37 cellular contexts compared by ENCODE assay signal in the genomic region with DNA sequence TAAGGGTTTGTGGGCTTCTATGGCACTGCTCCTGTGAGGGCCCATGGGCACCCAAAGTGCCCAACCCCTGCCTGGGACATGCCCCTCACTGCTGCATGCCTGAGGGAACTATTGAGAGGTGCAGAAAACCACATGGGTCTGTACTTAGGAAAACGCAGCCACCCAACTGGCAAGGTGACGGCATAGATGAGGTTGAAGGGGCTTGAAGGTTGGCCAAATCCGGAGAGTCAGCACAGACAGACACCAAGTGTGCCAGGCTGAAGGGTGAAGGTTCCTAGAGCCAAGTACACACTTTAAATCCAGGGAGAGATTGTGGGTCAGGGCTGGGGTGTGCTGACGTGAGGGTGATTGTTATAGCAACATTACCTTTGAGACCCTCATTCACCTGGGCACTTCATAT. TPM values are rescaled to one million over a fixed set of nuclear protein-coding genes. Genes with fewer than 3 reads are reported as not detected.
"Had no signal": no experiment of that assay in that cellular context is flagged by ENCODE, and none has a peak within 500 bp of the region (broad histone marks: within the 10 kb centered on the region; RNA-seq: fewer than 3 reads in every experiment).

No MANE protein-coding gene starts in this region.

- H3K4me1 Mint-ChIP-seq: activated B cell treated with CpG ODN at 0.5 μM for 24 hours; activated CD4-positive, alpha-beta T cell treated with anti-CD3 and anti-CD28 coated beads, Interleukin-2, amount 10 ng/mL, durations not matched to agents 24 days and 14 days; activated naive CD4-positive, alpha-beta T cell treated with anti-CD3 and anti-CD28 coated beads, Interleukin-2, amount 10 ng/mL, durations not matched to agents 7 days and 5 days; activated naive CD4-positive, alpha-beta T cell treated with anti-CD3 and anti-CD28 coated beads, Interleukin-2, amount 50 U/mL, for 24 hours; activated naive CD8-positive, alpha-beta T cell treated with anti-CD3 and anti-CD28 coated beads, Interleukin-2, amount 10 ng/mL, durations not matched to agents 7 days and 5 days; activated naive CD8-positive, alpha-beta T cell treated with anti-CD3 and anti-CD28 coated beads, Interleukin-2, amount 50 U/mL, for 24 hours; central memory CD8-positive, alpha-beta T cell; T-cell had no signal

- H3K4me3 Mint-ChIP-seq: activated B cell treated with CpG ODN at 0.5 μM for 24 hours; activated CD4-positive, alpha-beta memory T cell treated with anti-CD3 and anti-CD28 coated beads for 36 hours; activated CD4-positive, alpha-beta T cell treated with anti-CD3 and anti-CD28 coated beads, Interleukin-2, amount 10 ng/mL, durations not matched to agents 24 days and 14 days; activated CD8-positive, alpha-beta T cell treated with anti-CD3 and anti-CD28 coated beads for 36 hours; activated naive CD4-positive, alpha-beta T cell treated with anti-CD3 and anti-CD28 coated beads, Interleukin-2, amount 10 ng/mL, durations not matched to agents 7 days and 5 days; activated naive CD4-positive, alpha-beta T cell treated with anti-CD3 and anti-CD28 coated beads, Interleukin-2, amount 50 U/mL, for 24 hours; activated naive CD8-positive, alpha-beta T cell; activated naive CD8-positive, alpha-beta T cell treated with anti-CD3 and anti-CD28 coated beads, Interleukin-2, amount 10 ng/mL, durations not matched to agents 7 days and 5 days; activated naive CD8-positive, alpha-beta T cell treated with anti-CD3 and anti-CD28 coated beads, Interleukin-2, amount 50 U/mL, for 24 hours; activated T-cell treated with anti-CD3 and anti-CD28 coated beads, Interleukin-2, amount 50 U/mL, for 4 hours; brain; central memory CD8-positive, alpha-beta T cell; T-cell; T-helper 17 cell had no signal

- ATAC-seq: activated CD8-positive, alpha-beta T cell treated with anti-CD3 and anti-CD28 coated beads for 36 hours; activated naive CD8-positive, alpha-beta T cell treated with anti-CD3 and anti-CD28 coated beads, Interleukin-2, amount 50 U/mL, for 24 hours; activated T-cell treated with anti-CD3 and anti-CD28 coated beads, Interleukin-2, amount 50 U/mL, for 4 hours; T-cell; T-helper 17 cell had no signal

- H3K27me3 ChIP-seq: ascending aorta, cardiac muscle cell had no signal

- H3K36me3 Mint-ChIP-seq: activated CD4-positive, alpha-beta memory T cell treated with anti-CD3 and anti-CD28 coated beads for 36 hours; activated naive CD4-positive, alpha-beta T cell treated with anti-CD3 and anti-CD28 coated beads, Interleukin-2, amount 10 ng/mL, durations not matched to agents 7 days and 5 days; activated naive CD4-positive, alpha-beta T cell treated with anti-CD3 and anti-CD28 coated beads, Interleukin-2, amount 50 U/mL, for 24 hours; activated naive CD8-positive, alpha-beta T cell; activated naive CD8-positive, alpha-beta T cell treated with anti-CD3 and anti-CD28 coated beads, Interleukin-2, amount 10 ng/mL, durations not matched to agents 7 days and 5 days; brain; T-cell had no signal

- H3K4me3 ChIP-seq: ascending aorta, cardiac muscle cell had no signal

- DNase-seq: activated B cell treated with CpG ODN at 0.5 μM for 24 hours; activated CD4-positive, alpha-beta memory T cell treated with anti-CD3 and anti-CD28 coated beads for 36 hours; activated CD4-positive, alpha-beta T cell treated with anti-CD3 and anti-CD28 coated beads for 4 hours; activated CD4-positive, alpha-beta T cell treated with anti-CD3 and anti-CD28 coated beads, Interleukin-2, amount 10 ng/mL, durations not matched to agents 24 days and 14 days; activated CD4-positive, alpha-beta T cell treated with anti-CD3 and anti-CD28 coated beads, Interleukin-2, amount 50 U/mL, for 1 hour; activated CD4-positive, alpha-beta T cell treated with anti-CD3 and anti-CD28 coated beads, Interleukin-2, amount 50 U/mL, for 4 hours; activated CD4-positive, CD25-positive, alpha-beta regulatory T cell treated with anti-CD3 and anti-CD28 coated beads, Interleukin-2, amount 50 U/mL, for 72 hours; activated CD8-positive, alpha-beta memory T cell treated with anti-CD3 and anti-CD28 coated beads, Interleukin-2, amount 50 U/mL, for 4 hours; activated CD8-positive, alpha-beta T cell treated with anti-CD3 and anti-CD28 coated beads for 36 hours; activated effector memory CD4-positive, alpha-beta T cell treated with Interleukin-2 at 50 U/mL for 16 hours; activated gamma-delta T cell; activated naive CD4-positive, alpha-beta T cell treated with anti-CD3 and anti-CD28 coated beads, Interleukin-2, amount 10 ng/mL, durations not matched to agents 7 days and 5 days; activated naive CD4-positive, alpha-beta T cell treated with Interleukin-2 at 50 U/mL for 16 hours; activated naive CD8-positive, alpha-beta T cell treated with anti-CD3 and anti-CD28 coated beads, Interleukin-2, amount 10 ng/mL, durations not matched to agents 7 days and 5 days; activated naive CD8-positive, alpha-beta T cell treated with anti-CD3 and anti-CD28 coated beads, Interleukin-2, amount 50 U/mL, for 24 hours; activated T-cell treated with anti-CD3 and anti-CD28 coated beads for 4 hours; activated T-cell treated with anti-CD3 and anti-CD28 coated beads, Interleukin-2, amount 50 U/mL, for 1 hour; activated T-cell treated with anti-CD3 and anti-CD28 coated beads, Interleukin-2, amount 50 U/mL, for 4 hours; amygdala; anterior cingulate cortex; caudate nucleus; cerebellar nuclear complex; T-cell; T-helper 17 cell; T-helper 9 cell had no signal

- H3K9me3 ChIP-seq: ascending aorta had no signal

- H3K27me3 Mint-ChIP-seq: activated B cell treated with CpG ODN at 0.5 μM for 24 hours; activated CD4-positive, alpha-beta memory T cell treated with anti-CD3 and anti-CD28 coated beads for 36 hours; activated CD4-positive, alpha-beta T cell treated with anti-CD3 and anti-CD28 coated beads, Interleukin-2, amount 10 ng/mL, durations not matched to agents 24 days and 14 days; activated CD8-positive, alpha-beta T cell treated with anti-CD3 and anti-CD28 coated beads for 36 hours; activated naive CD4-positive, alpha-beta T cell treated with anti-CD3 and anti-CD28 coated beads, Interleukin-2, amount 50 U/mL, for 24 hours; activated naive CD8-positive, alpha-beta T cell; activated naive CD8-positive, alpha-beta T cell treated with anti-CD3 and anti-CD28 coated beads, Interleukin-2, amount 50 U/mL, for 24 hours; brain; central memory CD8-positive, alpha-beta T cell; T-cell had no signal

- H3K27ac ChIP-seq: ascending aorta, cardiac muscle cell, VCaP had no signal

- H3K9me3 Mint-ChIP-seq: activated B cell treated with CpG ODN at 0.5 μM for 24 hours; activated CD4-positive, alpha-beta memory T cell treated with anti-CD3 and anti-CD28 coated beads for 36 hours; activated CD4-positive, alpha-beta T cell treated with anti-CD3 and anti-CD28 coated beads, Interleukin-2, amount 10 ng/mL, durations not matched to agents 24 days and 14 days; activated CD8-positive, alpha-beta T cell treated with anti-CD3 and anti-CD28 coated beads for 36 hours; activated naive CD4-positive, alpha-beta T cell treated with anti-CD3 and anti-CD28 coated beads, Interleukin-2, amount 10 ng/mL, durations not matched to agents 7 days and 5 days; activated naive CD4-positive, alpha-beta T cell treated with anti-CD3 and anti-CD28 coated beads, Interleukin-2, amount 50 U/mL, for 24 hours; activated naive CD8-positive, alpha-beta T cell treated with anti-CD3 and anti-CD28 coated beads, Interleukin-2, amount 10 ng/mL, durations not matched to agents 7 days and 5 days; activated naive CD8-positive, alpha-beta T cell treated with anti-CD3 and anti-CD28 coated beads, Interleukin-2, amount 50 U/mL, for 24 hours; activated T-cell treated with anti-CD3 and anti-CD28 coated beads, Interleukin-2, amount 50 U/mL, for 4 hours; activated T-helper 2 cell treated with anti-CD3 and anti-CD28 coated beads, Interferon-gamma antibody, Interleukin-2, Interleukin-4, amounts not matched to agents 10 μg/mL and 5 μg/mL and 100 μg/mL, durations not matched to agents 14 hours and 24 hours and 36 hours; brain; central memory CD8-positive, alpha-beta T cell; T-cell had no signal

- H3K36me3 ChIP-seq: ascending aorta, cardiac muscle cell had no signal

- H3K4me1 ChIP-seq: ascending aorta had no signal

- H3K27ac Mint-ChIP-seq: activated B cell treated with CpG ODN at 0.5 μM for 24 hours; activated CD4-positive, alpha-beta memory T cell treated with anti-CD3 and anti-CD28 coated beads for 36 hours; activated CD4-positive, alpha-beta T cell treated with anti-CD3 and anti-CD28 coated beads, Interleukin-2, amount 10 ng/mL, durations not matched to agents 24 days and 14 days; activated CD8-positive, alpha-beta T cell treated with anti-CD3 and anti-CD28 coated beads for 36 hours; activated naive CD4-positive, alpha-beta T cell treated with anti-CD3 and anti-CD28 coated beads, Interleukin-2, amount 10 ng/mL, durations not matched to agents 7 days and 5 days; activated naive CD4-positive, alpha-beta T cell treated with anti-CD3 and anti-CD28 coated beads, Interleukin-2, amount 50 U/mL, for 24 hours; activated naive CD8-positive, alpha-beta T cell; activated naive CD8-positive, alpha-beta T cell treated with anti-CD3 and anti-CD28 coated beads, Interleukin-2, amount 10 ng/mL, durations not matched to agents 7 days and 5 days; activated naive CD8-positive, alpha-beta T cell treated with anti-CD3 and anti-CD28 coated beads, Interleukin-2, amount 50 U/mL, for 24 hours; activated T-helper 2 cell treated with anti-CD3 and anti-CD28 coated beads, Interferon-gamma antibody, Interleukin-2, Interleukin-4, amounts not matched to agents 10 μg/mL and 5 μg/mL and 100 μg/mL, durations not matched to agents 14 hours and 24 hours and 36 hours; brain; T-cell; T-helper 17 cell had no signal

RNA-seq across cellular contexts. Expression of gene BANF2, which starts 6.2 kb away (rescaled TPM):
- total RNA-seq: activated B cell treated with CpG ODN at 0.5 μM for 24 hours; activated CD4-positive, alpha-beta memory T cell treated with anti-CD3 and anti-CD28 coated beads for 36 hours; activated CD4-positive, alpha-beta T cell treated with anti-CD3 and anti-CD28 coated beads, Interleukin-2, amount 10 ng/mL, durations not matched to agents 24 days and 14 days; activated CD8-positive, alpha-beta memory T cell treated with anti-CD3 and anti-CD28 coated beads for 36 hours; activated CD8-positive, alpha-beta T cell treated with anti-CD3 and anti-CD28 coated beads for 36 hours; activated naive CD8-positive, alpha-beta T cell treated with anti-CD3 and anti-CD28 coated beads, Interleukin-2, amount 10 ng/mL, durations not matched to agents 7 days and 5 days; activated T-cell treated with anti-CD3 and anti-CD28 coated beads, Interleukin-2, amount 50 U/mL, for 4 hours; activated T-helper 2 cell treated with anti-CD3 and anti-CD28 coated beads, Interferon-gamma antibody, Interleukin-2, Interleukin-4, amounts not matched to agents 10 μg/mL and 5 μg/mL and 100 μg/mL, durations not matched to agents 14 hours and 24 hours and 36 hours; ascending aorta; bronchial epithelial cell; cardiac muscle cell; T-cell; T-helper 1 cell treated with Interleukin-12 subunit alpha and Interleukin-12 subunit beta and Interleukin-4 antibody, amounts not matched to agents 30 ng/mL and 1 ng/mL, for 36 hours; T-helper 17 cell; T-helper 2 cell treated with Interferon-gamma antibody and Interleukin-4, amounts not matched to agents 100 ng/mL and 5 ng/mL, for 36 hours had no signal
- polyA plus RNA-seq: cardiac muscle cell had no signal
